9 cellular contexts compared by ENCODE assay signal in genomic region chr14:20970647-20970982, GRCh38. TPM values are rescaled to one million over a fixed set of nuclear protein-coding genes. Genes with fewer than 3 reads are reported as not detected.
DNase-seq lines count a peak whose midpoint lies in the region; ATAC-seq, FAIRE-seq and TF ChIP-seq lines count a peak whose summit lies in the region.
"Had no signal": no experiment of that assay in that cellular context is flagged by ENCODE, and none has a peak within 500 bp of the region (broad histone marks: within the 10 kb centered on the region; RNA-seq: fewer than 3 reads in every experiment).

No MANE protein-coding gene starts in this region.

- H2BK120ac ChIP-seq in H1 (replicated peaks; ENCODE audit: low read depth, low read length): no peak overlapping the region

- peaks cover 25% of the 10 kb centered on the region for H3K27me3 Mint-ChIP-seq in IgD-negative memory B cell

- TF ChIP-seq CTCF in H1 (IDR thresholded peaks at IDR 0.05; ENCODE audit: control extremely low read depth in 1 of 3, insufficient read depth in 1 of 3, low read depth in 1 of 3, low read length in 3 of 3) (no peak), neutrophil (IDR thresholded peaks at IDR 0.05) (no peak)

- H4K20me1 ChIP-seq in H1 (replicated peaks in 1 of 2; ENCODE audit: control insufficient read depth in 1 of 2, insufficient read depth in 2 of 2, low read length in 2 of 2): no peaks in the 10 kb centered on the region

- H3K23me2 ChIP-seq in H1 (ENCODE audit: low read depth, low read length): peaks cover 4% of the 10 kb centered on the region; the same call in 1 of the 2 replicates

- H2AK5ac ChIP-seq in H1 (ENCODE audit: low read depth, low read length): no peak overlapping the region

- no peak for TF ChIP-seq RAD21 in H1 (IDR thresholded peaks at IDR 0.05 in 1 of 2, conservative IDR thresholded peaks at IDR 0.05 in 1 of 2; ENCODE audit: low read depth in 2 of 2, low read length in 2 of 2)

- H3K36me3 Mint-ChIP-seq in IgD-negative memory B cell: peaks cover 2% of the 10 kb centered on the region

- peak overlapping the region; percentile 56; the same call in 1 of the 2 replicates for H2BK12ac ChIP-seq in H1 (ENCODE audit: low read depth, low read length)

- H3K4me3 ChIP-seq in H1 (ENCODE audit: extremely low read depth in 1 of 4, insufficient read depth in 2 of 4, low read depth in 3 of 4, low read length in 4 of 4) (peak overlapping the region; percentile 22 to 88 (median 75); a peak in 5 of 8 replicates), neutrophil (ENCODE audit: low read depth in 1 of 2, low read length in 1 of 2) (peak overlapping the region; percentile 68 to 77)

- no peaks in the 10 kb centered on the region for H3K9me3 ChIP-seq in H1 (ENCODE audit: insufficient read depth in 2 of 2, low read depth in 1 of 2, low read length in 1 of 2)
- H3K9me3 ChIP-seq in neutrophil: no peaks in the 10 kb centered on the region

- H3K79me1 ChIP-seq in H1 (ENCODE audit: low read depth, low read length): no peaks in the 10 kb centered on the region

- no peak overlapping the region for H3K4ac ChIP-seq in H1 (replicated peaks; ENCODE audit: insufficient read length, low read depth, low read length)

- 41% methylated on average over 10 of the region's 10 CpGs; no CpG with 5 or more reads in 1 of the 2 experiments for WGBS in H1 (ENCODE audit: extremely low coverage in 1 of 2, insufficient coverage in 1 of 2, insufficient read length in 1 of 2, insufficient replicate concordance in 2 of 2, low coverage in 1 of 2, low lambda C conversion rate in 2 of 2, missing lambda C conversion rate in 1 of 2), 2 experiments

- peaks cover 0 to 3% (median 1%) of the 10 kb centered on the region in 4 experiments; a peak in 2 of 7 replicates for H3K27me3 ChIP-seq in H1 (replicated peaks in 1 of 4; ENCODE audit: control insufficient read depth in 3 of 4, extremely low read depth in 1 of 4, insufficient read depth in 3 of 4, low read length in 3 of 4)
- H3K27me3 ChIP-seq in neutrophil: peaks cover 8% of the 10 kb centered on the region

- H3K14ac ChIP-seq in H1 (ENCODE audit: insufficient read length): no peak overlapping the region

- H3K4me2 ChIP-seq in H1 (ENCODE audit: insufficient read depth in 1 of 2, low read depth in 2 of 2, low read length in 2 of 2): peak overlapping the region; percentile 44 to 83

- peak overlapping the region; percentile 38 for H4K5ac ChIP-seq in H1 (ENCODE audit: insufficient read length, low read depth, low read length)

- no peak overlapping the region; a peak in 1 of 7 replicates for H3K9ac ChIP-seq in H1 (replicated peaks in 1 of 4; ENCODE audit: extremely low read depth in 1 of 4, low read depth in 3 of 4, low read length in 3 of 4)

- H4K91ac ChIP-seq in H1 (replicated peaks; ENCODE audit: insufficient read length, low read length): no peak overlapping the region

- POLR2A ChIA-PET in H1 (lab: Charles Lee; ENCODE audit: partially characterized antibody): interaction anchor here (0.7 to 2.1 kb wide), 13 partner anchors 9 to 287 kb away, joined by 3 to 9 read pairs (median 4); partner anchors contain the start of gene ARHGEF40

- H3K79me2 ChIP-seq in H1 (ENCODE audit: control insufficient read depth in 1 of 2, insufficient read depth in 2 of 2, low read length in 2 of 2): no peaks in the 10 kb centered on the region

- H3K18ac ChIP-seq in H1 (ENCODE audit: extremely low read depth, low read length): peak overlapping the region; percentile 56; the same call in 1 of the 2 replicates

- no peaks in the 10 kb centered on the region for H3K9me3 Mint-ChIP-seq in IgD-negative memory B cell

- peak overlapping the region; percentile 67; the same call in 1 of the 2 replicates for H2AFZ ChIP-seq in H1 (ENCODE audit: low read length)

- H3K36me3 ChIP-seq in H1 (ENCODE audit: control insufficient read depth in 2 of 4, insufficient read depth in 4 of 4, low read length in 3 of 4): no peaks in the 10 kb centered on the region
- no peaks in the 10 kb centered on the region for H3K36me3 ChIP-seq in neutrophil

- H3K56ac ChIP-seq in H1 (replicated peaks; ENCODE audit: insufficient read length, low read depth, low read length): no peak overlapping the region

- CTCF ChIA-PET in H1 (lab: Charles Lee; ENCODE audit: partially characterized antibody): interaction anchor here (0.5 to 4.0 kb wide), 51 partner anchors 9 to 1895 kb away, joined by 3 to 42 read pairs (median 4); partner anchors contain the start of genes ARHGEF40 and METTL17

- H2BK5ac ChIP-seq in H1 (ENCODE audit: low read depth, low read length): no peak overlapping the region

- H3K4me3 Mint-ChIP-seq in IgD-negative memory B cell: peak overlapping the region; percentile 85 to 99 (median 93)

- FAIRE-seq in H1 (lab: Jason Lieb, UNC) (no peak), H54 (lab: Jason Lieb, UNC) (no peak)

- H2BK15ac ChIP-seq in H1 (ENCODE audit: low read length): no peak overlapping the region

- peak overlapping the region in 1 of 3 donors; percentile 73 for H3K27ac Mint-ChIP-seq in IgD-negative memory B cell

- H3K4me1 ChIP-seq in H1 (replicated peaks in 1 of 4; ENCODE audit: control insufficient read depth in 3 of 4, insufficient read depth in 4 of 4, low read length in 3 of 4) (peaks cover 0 to 2% (median under 1%) of the 10 kb centered on the region in 4 experiments; a peak in 2 of 7 replicates), neutrophil (ENCODE audit: control insufficient read depth in 1 of 2, insufficient read depth in 1 of 2, low read depth in 1 of 2, low read length in 1 of 2) (peaks cover 11 to 15% of the 10 kb centered on the region in 2 experiments)

- H2BK20ac ChIP-seq in H1 (ENCODE audit: low read length): no peak overlapping the region

- TF ChIP-seq POLR2A in H1 (IDR thresholded peaks at IDR 0.05; ENCODE audit: control extremely low read depth in 1 of 2, low read depth in 2 of 2, low read length in 2 of 2) (no peak), H54 (IDR thresholded peaks at IDR 0.05; ENCODE audit: low read depth, low read length) (no peak)

- TF ChIP-seq EP300 in H1 (IDR thresholded peaks at IDR 0.05; ENCODE audit: borderline replicate concordance in 1 of 2, low read depth in 2 of 2, low read length in 2 of 2): no peak

- peak overlapping the region; percentile 86; the same call in 1 of the 2 replicates for H4K8ac ChIP-seq in H1 (ENCODE audit: extremely low read depth, insufficient read depth, low read length)

- DNase-seq in H1 (ENCODE audit: low read depth in 1 of 2, low spot score in 2 of 2) (no peak), H54 (ENCODE audit: insufficient read length, low spot score) (no peak), HT-29 (ENCODE audit: low spot score) (no peak), SKM-1 (lab: John Stamatoyannopoulos, UW; ENCODE audit: unreplicated experiment) (no peak), 8988T (no peak)

- H3K23ac ChIP-seq in H1 (ENCODE audit: insufficient read length): no peak overlapping the region

- ATAC-seq in GM19438 (IDR thresholded peaks at IDR 0.05; ENCODE audit: low read depth, unreplicated experiment): peak; percentile 11

- H3K27ac ChIP-seq in H1 (ENCODE audit: low read depth, low read length) (no peak overlapping the region), neutrophil (peak overlapping the region; percentile 51)

- peaks cover 3 to 7% (median 3%) of the 10 kb centered on the region in 3 donors for H3K4me1 Mint-ChIP-seq in IgD-negative memory B cell

RNA-seq across cellular contexts. Expression of gene RNASE2, which starts 15.3 kb away (rescaled TPM):
- polyA plus RNA-seq in IgD-negative memory B cell (0.45 TPM), H1 (2011; rRNA removed) (not detected in 2 replicates)
- not detected in 2 replicates for total RNA-seq in H1 (2021; fragmentation: NEBNext Ultra II Directional; extraction: Animal tissue kit (Norgen Biotek cat#: 25700))
- polyA plus RNA-seq in H1 (2011; cell fraction: cytosol; rRNA removed): not detected
- polyA plus RNA-seq in H1 (2011; cell fraction: nucleus; rRNA removed): not detected
- polyA plus RNA-seq in H1 (2012, experiment 1 of 2): not detected in 4 replicates
- polyA plus RNA-seq in H1 (2012, experiment 2 of 2): not detected
- polyA plus RNA-seq in H1 (2013, experiment 1 of 2): not detected
- polyA plus RNA-seq in H1 (2013, experiment 2 of 2): not detected
- polyA minus RNA-seq in H1 (2011; rRNA and poly(A)+ RNA removed): not detected in 2 replicates
- not detected for polyA minus RNA-seq in H1 (2011; cell fraction: cytosol; rRNA and poly(A)+ RNA removed)
- polyA minus RNA-seq in H1 (2011; cell fraction: nucleus; rRNA and poly(A)+ RNA removed): not detected
- not detected in 2 replicates for total RNA-seq in HT-29 (2014; rRNA removed; shearing (Covaris generic))
- total RNA-seq: T-helper 2 cell treated with Interferon-gamma antibody and Interleukin-4, amounts not matched to agents 100 ng/mL and 5 ng/mL, for 36 hours had no signal

RNA-seq across cellular contexts. Expression of gene METTL17, which starts 19.2 kb away (rescaled TPM):
- 40.6 TPM for polyA plus RNA-seq in IgD-negative memory B cell
- 73.8 and 75.8 TPM in 2 replicates for total RNA-seq in H1 (2021; fragmentation: NEBNext Ultra II Directional; extraction: Animal tissue kit (Norgen Biotek cat#: 25700))
- 138 and 145 TPM in 2 replicates for polyA plus RNA-seq in H1 (2011; rRNA removed)
- 128 TPM for polyA plus RNA-seq in H1 (2011; cell fraction: cytosol; rRNA removed)
- polyA plus RNA-seq in H1 (2011; cell fraction: nucleus; rRNA removed): 288 TPM
- polyA plus RNA-seq in H1 (2012, experiment 1 of 2): 87.7 to 100 TPM (median 93.7 TPM) in 4 replicates
- 116 TPM for polyA plus RNA-seq in H1 (2012, experiment 2 of 2)
- 120 TPM for polyA plus RNA-seq in H1 (2013, experiment 1 of 2)
- 112 TPM for polyA plus RNA-seq in H1 (2013, experiment 2 of 2)
- polyA minus RNA-seq in H1 (2011; rRNA and poly(A)+ RNA removed): 74.6 and 74.9 TPM in 2 replicates
- 25.0 TPM for polyA minus RNA-seq in H1 (2011; cell fraction: cytosol; rRNA and poly(A)+ RNA removed)
- polyA minus RNA-seq in H1 (2011; cell fraction: nucleus; rRNA and poly(A)+ RNA removed): 67.4 TPM
- total RNA-seq in HT-29 (2014; rRNA removed; shearing (Covaris generic)): 47.1 and 49.6 TPM in 2 replicates

RNA-seq across cellular contexts. Expression of gene SLC39A2, which starts 28.5 kb away (rescaled TPM):
- not detected for polyA plus RNA-seq in IgD-negative memory B cell
- 0.22 TPM in 1 of 2 replicates, not detected in the other for total RNA-seq in H1 (2021; fragmentation: NEBNext Ultra II Directional; extraction: Animal tissue kit (Norgen Biotek cat#: 25700))
- polyA plus RNA-seq in H1 (2011; rRNA removed): 0.14 and 0.31 TPM in 2 replicates
- 0.09 TPM for polyA plus RNA-seq in H1 (2011; cell fraction: cytosol; rRNA removed)
- polyA plus RNA-seq in H1 (2011; cell fraction: nucleus; rRNA removed): 0.29 TPM
- polyA plus RNA-seq in H1 (2012, experiment 1 of 2): 0.19 to 0.43 TPM in 2 of 4 replicates, not detected in the others
- 0.21 TPM for polyA plus RNA-seq in H1 (2012, experiment 2 of 2)
- 0.06 TPM for polyA plus RNA-seq in H1 (2013, experiment 1 of 2)
- 0.07 TPM for polyA plus RNA-seq in H1 (2013, experiment 2 of 2)
- 0.13 TPM in 1 of 2 replicates, not detected in the other for polyA minus RNA-seq in H1 (2011; rRNA and poly(A)+ RNA removed)
- not detected for polyA minus RNA-seq in H1 (2011; cell fraction: cytosol; rRNA and poly(A)+ RNA removed)
- not detected for polyA minus RNA-seq in H1 (2011; cell fraction: nucleus; rRNA and poly(A)+ RNA removed)
- total RNA-seq in HT-29 (2014; rRNA removed; shearing (Covaris generic)): not detected in 2 replicates

RNA-seq across cellular contexts. Expression of gene NDRG2, which starts 54.2 kb away (rescaled TPM):
- 4.9 TPM for polyA plus RNA-seq in IgD-negative memory B cell
- 27.2 and 29.9 TPM in 2 replicates for total RNA-seq in H1 (2021; fragmentation: NEBNext Ultra II Directional; extraction: Animal tissue kit (Norgen Biotek cat#: 25700))
- polyA plus RNA-seq in H1 (2011; rRNA removed): 48.6 and 65.0 TPM in 2 replicates
- polyA plus RNA-seq in H1 (2011; cell fraction: cytosol; rRNA removed): 74.5 TPM
- polyA plus RNA-seq in H1 (2011; cell fraction: nucleus; rRNA removed): 117 TPM
- 22.5 to 36.8 TPM (median 32.4 TPM) in 4 replicates for polyA plus RNA-seq in H1 (2012, experiment 1 of 2)
- 33.2 TPM for polyA plus RNA-seq in H1 (2012, experiment 2 of 2)
- 18.1 TPM for polyA plus RNA-seq in H1 (2013, experiment 1 of 2)
- polyA plus RNA-seq in H1 (2013, experiment 2 of 2): 15.8 TPM
- 33.5 and 45.8 TPM in 2 replicates for polyA minus RNA-seq in H1 (2011; rRNA and poly(A)+ RNA removed)
- polyA minus RNA-seq in H1 (2011; cell fraction: cytosol; rRNA and poly(A)+ RNA removed): 19.1 TPM
- polyA minus RNA-seq in H1 (2011; cell fraction: nucleus; rRNA and poly(A)+ RNA removed): 45.5 TPM
- total RNA-seq in HT-29 (2014; rRNA removed; shearing (Covaris generic)): 16.0 and 18.1 TPM in 2 replicates

RNA-seq across cellular contexts. Expression of gene TPPP2, which starts 59.4 kb away (rescaled TPM):
- polyA plus RNA-seq in IgD-negative memory B cell (not detected), H1 (2011; rRNA removed) (not detected in 2 replicates)
- total RNA-seq in H1 (2021; fragmentation: NEBNext Ultra II Directional; extraction: Animal tissue kit (Norgen Biotek cat#: 25700)): 0.34 TPM in 1 of 2 replicates, not detected in the other
- 0.34 TPM for polyA plus RNA-seq in H1 (2011; cell fraction: cytosol; rRNA removed)
- 0.43 TPM for polyA plus RNA-seq in H1 (2011; cell fraction: nucleus; rRNA removed)
- not detected in 4 replicates for polyA plus RNA-seq in H1 (2012, experiment 1 of 2)
- not detected for polyA plus RNA-seq in H1 (2012, experiment 2 of 2)
- polyA plus RNA-seq in H1 (2013, experiment 1 of 2): 0.14 TPM
- 0.13 TPM for polyA plus RNA-seq in H1 (2013, experiment 2 of 2)
- not detected in 2 replicates for polyA minus RNA-seq in H1 (2011; rRNA and poly(A)+ RNA removed)
- polyA minus RNA-seq in H1 (2011; cell fraction: cytosol; rRNA and poly(A)+ RNA removed): not detected
- 0.90 TPM for polyA minus RNA-seq in H1 (2011; cell fraction: nucleus; rRNA and poly(A)+ RNA removed)
- not detected in 2 replicates for total RNA-seq in HT-29 (2014; rRNA removed; shearing (Covaris generic))
- total RNA-seq: T-helper 2 cell treated with Interferon-gamma antibody and Interleukin-4, amounts not matched to agents 100 ng/mL and 5 ng/mL, for 36 hours had no signal
